Comparison of ENCODE assay signal across 8 cellular contexts in the genomic region with DNA sequence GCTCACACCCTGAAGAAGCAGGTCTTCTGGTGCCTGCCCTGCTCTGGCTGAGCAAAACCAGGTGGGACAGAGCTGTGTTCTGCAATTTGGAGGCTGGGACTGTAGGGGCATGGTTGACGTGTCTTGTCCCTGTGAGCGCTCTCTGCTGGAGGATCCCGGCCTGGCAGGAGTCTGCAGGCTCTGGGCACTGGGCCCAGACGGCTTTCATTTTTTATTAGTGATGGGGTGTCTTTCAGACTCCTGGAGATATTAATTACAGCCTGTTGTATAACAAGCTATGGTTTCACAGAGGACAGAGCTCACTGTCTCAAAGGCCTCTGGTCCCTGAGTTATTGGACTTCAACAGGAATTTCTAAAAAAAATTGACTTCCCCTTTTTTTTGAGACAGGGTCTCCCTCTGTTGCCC. TPM values are rescaled to one million over a fixed set of nuclear protein-coding genes. Genes with fewer than 3 reads are reported as not detected.
DNase-seq lines count a peak whose midpoint lies in the region; ATAC-seq and TF ChIP-seq lines count a peak whose summit lies in the region.

No MANE protein-coding gene starts in this region.

- H3K79me2 ChIP-seq in PC-9 (ENCODE audit: low read depth): no peaks in the 10 kb centered on the region

- peak; percentile 92 for ATAC-seq in GM18520 (IDR thresholded peaks at IDR 0.05; ENCODE audit: unreplicated experiment)
- peak; percentile 95 for ATAC-seq in HG03103 (IDR thresholded peaks at IDR 0.05; ENCODE audit: low read depth, unreplicated experiment)
- no peak for ATAC-seq in GM21786 (IDR thresholded peaks at IDR 0.05; ENCODE audit: unreplicated experiment)

- no peaks in the 10 kb centered on the region for H3K9me3 ChIP-seq in PC-9 (ENCODE audit: insufficient read depth, low read depth)
- no peaks in the 10 kb centered on the region for H3K9me3 ChIP-seq in cardiac muscle cell (ENCODE audit: low read depth)

- CTCF ChIA-PET in PC-9 (lab: Charles Lee): interaction anchor here (0.6 to 1.2 kb wide), 6 partner anchors 27 to 216 kb away, joined by 3 to 7 read pairs (median 4); no protein-coding TSS in a partner anchor

- no peaks in the 10 kb centered on the region for H3K4me1 ChIP-seq in PC-9 (replicated peaks; ENCODE audit: insufficient read depth)
- no peaks in the 10 kb centered on the region for H3K4me1 ChIP-seq in cardiac muscle cell (ENCODE audit: low read depth)

- intact Hi-C loops in PC-9 (cut with micrococcal nuclease; ENCODE audit: unreplicated experiment): loop anchor here (1.0 kb wide), 3 partner anchors 73 to 100 kb away; no protein-coding TSS in a partner anchor

- no peaks in the 10 kb centered on the region for H4K20me1 ChIP-seq in PC-9 (ENCODE audit: insufficient read depth)

- no peaks in the 10 kb centered on the region for H3K9me2 ChIP-seq in PC-9 (ENCODE audit: insufficient read depth)

- no peak overlapping the region for H3K27ac ChIP-seq in PC-9
- H3K27ac ChIP-seq in cardiac muscle cell: no peak overlapping the region

- POLR2A ChIA-PET in PC-9 (lab: Charles Lee; ENCODE audit: unreplicated experiment): interaction anchor here (0.6 kb wide), 1 partner anchor 32 kb away, joined by 9 read pairs; no protein-coding TSS in a partner anchor

- H3K36me3 ChIP-seq in PC-9 (ENCODE audit: low read depth): no peaks in the 10 kb centered on the region
- H3K36me3 ChIP-seq in cardiac muscle cell: no peaks in the 10 kb centered on the region

- H3K4me3 ChIP-seq in PC-9 (no peak overlapping the region), cardiac muscle cell (no peak overlapping the region)

- H2AFZ ChIP-seq in PC-9: no peak overlapping the region

- TF ChIP-seq CTCF in PC-9 (conservative IDR thresholded peaks at IDR 0.05) (peak; percentile 54), cardiac muscle cell (IDR thresholded peaks at IDR 0.05; ENCODE audit: low read depth, low read length) (peak; percentile 88)

- H3F3A ChIP-seq in PC-9 (ENCODE audit: insufficient read depth, low read depth): no peaks in the 10 kb centered on the region

- DNase-seq in Ammon's horn (ENCODE audit: low spot score): peak; percentile 59
- DNase-seq in PC-9: peak in 1 of 2 experiments; percentile 57
- DNase-seq in activated effector memory CD4-positive, alpha-beta T cell treated with Interleukin-2 at 50 U/mL for 16 hours: peak; percentile 18
- DNase-seq in cardiac muscle cell (ENCODE audit: low read depth in 1 of 2, low spot score in 1 of 2): peak; percentile 70 to 79
- DNase-seq in renal cortical epithelial cell (ENCODE audit: low read depth): peak; percentile 36

- H3K27me3 ChIP-seq in PC-9 (ENCODE audit: insufficient read depth, low read depth) (no peaks in the 10 kb centered on the region), cardiac muscle cell (no peaks in the 10 kb centered on the region)

- BruUV-seq in PC-9 (replicated peaks; lab: Mats Ljungman, UMichigan): no TSS peak

- no peak overlapping the region for H3K4me2 ChIP-seq in PC-9

RNA-seq across cellular contexts. Expression of a gene that starts 29.5 kb away (rescaled TPM):
- 23.4 and 25.2 TPM in 2 replicates for total RNA-seq in PC-9 (2021)
- total RNA-seq in cardiac muscle cell: 20.2 and 22.2 TPM in 2 replicates
- polyA plus RNA-seq in cardiac muscle cell: 7.8 and 12.0 TPM in 2 replicates
- total RNA-seq in renal cortical epithelial cell: 7.8 and 13.4 TPM in 2 replicates

RNA-seq across cellular contexts. Expression of a gene that starts 58.8 kb away (rescaled TPM):
- 28.6 and 30.4 TPM in 2 replicates for total RNA-seq in PC-9 (2021)
- 19.4 and 26.6 TPM in 2 replicates for total RNA-seq in cardiac muscle cell
- polyA plus RNA-seq in cardiac muscle cell: 10.5 and 12.9 TPM in 2 replicates
- total RNA-seq in renal cortical epithelial cell: 4.7 and 7.5 TPM in 2 replicates
